9 cellular contexts compared by ENCODE assay signal in genomic region chr3:32078864-32079263, GRCh38.
"Had no signal": no experiment of that assay in that cellular context is flagged by ENCODE, and none has a peak within 500 bp of the region (broad histone marks: within the 10 kb centered on the region; RNA-seq: fewer than 3 reads in every experiment).

No MANE protein-coding gene starts in this region.

- ATAC-seq: HCT116, HepG2 had no signal

- H3K9me3 Mint-ChIP-seq: HFFc6 had no signal

- H3K9ac ChIP-seq: GM23248 had no signal

- DNase-seq: GM23248, GOT3, H7, HFFc6, KG1 had no signal

- H3K9me3 ChIP-seq: HAP-1 had no signal

- H3K4me3 ChIP-seq: GM23248, HAP-1 had no signal

- H3K36me3 ChIP-seq: HAP-1 had no signal

- H3K27ac ChIP-seq: GM23248, HL-60 had no signal

- H2AFZ ChIP-seq: GM23248 had no signal

- H3K27ac Mint-ChIP-seq: HFFc6 had no signal

- FAIRE-seq: HepG2 had no signal

- H3K4me3 Mint-ChIP-seq: HFFc6 had no signal
